Comparison of ENCODE assay signal across 21 cellular contexts in genomic region chr6:169095153-169095552, GRCh38.
"Had no signal": no experiment of that assay in that cellular context is flagged by ENCODE, and none has a peak within 500 bp of the region (broad histone marks: within the 10 kb centered on the region; RNA-seq: fewer than 3 reads in every experiment).

No MANE protein-coding gene starts in this region.

- H3K36me3 Mint-ChIP-seq: stimulated activated memory B cell treated with anti-CD40 and anti-IgM and Interleukin-4, amounts not matched to agents 10 μg/mL and 1 μg/mL and 100 μg/mL, for 72 hours had no signal

- H3K36me3 ChIP-seq: heart left ventricle, spleen, tibial nerve, upper lobe of right lung had no signal

- H3K27ac Mint-ChIP-seq: nephron progenitor cell; stimulated activated memory B cell treated with anti-CD40 and anti-IgM and Interleukin-4, amounts not matched to agents 10 μg/mL and 1 μg/mL and 100 μg/mL, for 72 hours; stimulated activated naive CD8-positive, alpha-beta T cell treated with anti-CD3 and anti-CD28 coated beads, Interleukin-15, Interleukin-2, amounts not matched to agents 100 ng/mL and 50 ng/mL, for 24 hours had no signal

- H3K27me3 Mint-ChIP-seq: naive B cell; stimulated activated naive CD8-positive, alpha-beta T cell treated with anti-CD3 and anti-CD28 coated beads, Interleukin-15, Interleukin-2, amounts not matched to agents 100 ng/mL and 50 ng/mL, for 24 hours had no signal

- H3K4me3 Mint-ChIP-seq: naive B cell; stimulated activated memory B cell treated with anti-CD40 and anti-IgM and Interleukin-4, amounts not matched to agents 10 μg/mL and 1 μg/mL and 100 μg/mL, for 72 hours; stimulated activated naive CD8-positive, alpha-beta T cell treated with anti-CD3 and anti-CD28 coated beads, Interleukin-15, Interleukin-2, amounts not matched to agents 100 ng/mL and 50 ng/mL, for 24 hours had no signal

- H3K4me1 Mint-ChIP-seq: naive B cell; stimulated activated memory B cell treated with anti-CD40 and anti-IgM and Interleukin-4, amounts not matched to agents 10 μg/mL and 1 μg/mL and 100 μg/mL, for 72 hours had no signal

- H3K27me3 ChIP-seq: tibial nerve, upper lobe of right lung had no signal

- ATAC-seq: heart left ventricle; left colon; left ventricle myocardium superior; psoas muscle; sciatic nerve; stimulated activated memory B cell treated with anti-CD40 and anti-IgM and Interleukin-4, amounts not matched to agents 10 μg/mL and 1 μg/mL and 100 μg/mL, for 72 hours; upper lobe of right lung had no signal

- H3K4me1 ChIP-seq: psoas muscle, spleen, upper lobe of right lung had no signal

- H3K27ac ChIP-seq: epithelial cell of prostate, heart left ventricle, psoas muscle, spleen, tibial nerve, upper lobe of right lung had no signal

- H3K9me3 ChIP-seq: psoas muscle had no signal

- DNase-seq: caudate nucleus; effector memory CD4-positive, alpha-beta T cell; heart left ventricle; hippocampal formation; left colon; left ventricle myocardium superior; mesendoderm; naive B cell; nephron progenitor cell; nucleus accumbens; psoas muscle; spleen; stimulated activated CD4-positive, alpha-beta T cell treated with anti-CD3 and anti-CD28 coated beads, Interleukin-15, amount 100 ng/mL, for 24 hours; stimulated activated CD4-positive, alpha-beta T cell treated with anti-CD3 and anti-CD28 coated beads, Interleukin-1b, Interleukin-23, amount 100 ng/mL, for 48 hours; stimulated activated CD4-positive, alpha-beta T cell treated with anti-CD3 and anti-CD28 coated beads, Interleukin-4, amount 100 ng/mL, for 24 hours; upper lobe of right lung had no signal

- H3K4me3 ChIP-seq: heart left ventricle, psoas muscle, spleen, tibial nerve, upper lobe of right lung had no signal
